ENCODE assay signal across 8 cellular contexts in genomic region chr12:109518820-109519665, GRCh38. TPM values are rescaled to one million over a fixed set of nuclear protein-coding genes. Genes with fewer than 3 reads are reported as not detected.
A peak's percentile ranks its signal among the peaks of the same experiment; 100 is the strongest.
DNase-seq lines count a peak whose midpoint lies in the region; ATAC-seq, FAIRE-seq and TF ChIP-seq lines count a peak whose summit lies in the region.

No MANE protein-coding gene starts in this region.

- no peaks in the 10 kb centered on the region for H3K9me3 ChIP-seq in pancreas
- no peaks in the 10 kb centered on the region for H3K9me3 ChIP-seq in tibial nerve

- WGBS in pancreas, 2 donors: 67 to 68% methylated on average over 11 of the region's 11 CpGs
- WGBS in tibial nerve, 2 donors: 53 to 60% methylated on average over 11 of the region's 11 CpGs

- H3K36me3 ChIP-seq in pancreas (peaks cover 0 to 42% (median 23%) of the 10 kb centered on the region in 3 donors), tibial nerve (peaks cover 0 to 99% (median 30%) of the 10 kb centered on the region in 3 donors)

- H3K27ac ChIP-seq in pancreas (peak overlapping the region in 1 of 4 donors; percentile 14), tibial nerve (peak overlapping the region in 1 of 4 donors; percentile 18)

- peak; percentile 75 for TF ChIP-seq RAD21 in Ishikawa (IDR thresholded peaks at IDR 0.05; ENCODE audit: low read depth)

- H3K27me3 ChIP-seq in pancreas: no peaks in the 10 kb centered on the region
- no peaks in the 10 kb centered on the region for H3K27me3 ChIP-seq in tibial nerve

- peak; percentile 77 for DNase-seq in D341Med (ENCODE audit: low spot score)
- peak; percentile 65 for DNase-seq in RPMI8226
- peak in 3 of 4 experiments; percentile 27 to 36 (median 28) for DNase-seq in activated naive CD4-positive, alpha-beta T cell (lab: John Stamatoyannopoulos, UW)
- DNase-seq in globus pallidus (ENCODE audit: low spot score): peak; percentile 79
- peak in 5 of 6 donors; percentile 27 to 74 (median 46) for DNase-seq in pancreas
- peak; percentile 46 to 64 for DNase-seq in tibial nerve (ENCODE audit: low spot score in 2 of 2)

- TF ChIP-seq EP300 in Ishikawa (IDR thresholded peaks at IDR 0.05; ENCODE audit: borderline replicate concordance) (no peak), tibial nerve (IDR thresholded peaks at IDR 0.05) (peak in 1 of 2 donors; percentile 18)

- H3K4me1 ChIP-seq in pancreas (no peaks in the 10 kb centered on the region), tibial nerve (no peaks in the 10 kb centered on the region)

- peak; percentile 55 to 77 (median 60) for TF ChIP-seq CTCF in pancreas (IDR thresholded peaks at IDR 0.05)
- peak; percentile 53 to 65 (median 63) for TF ChIP-seq CTCF in tibial nerve (IDR thresholded peaks at IDR 0.05)

- TF ChIP-seq POLR2A in tibial nerve (IDR thresholded peaks at IDR 0.05): no peak

- ATAC-seq in pancreas: peak in 3 of 4 donors; percentile 81 to 87 (median 86)
- ATAC-seq in GM19395 (IDR thresholded peaks at IDR 0.05; ENCODE audit: unreplicated experiment): no peak

- H3K4me3 ChIP-seq in pancreas (no peak overlapping the region), tibial nerve (no peak overlapping the region)

- FAIRE-seq in pancreas (lab: Jason Lieb, UNC): no peak

- intact Hi-C loops in pancreas (cut with DNase I): loop anchor here in 2 of 3 donors (5.0 to 10.0 kb wide), 2 partner anchors 258 to 266 kb away; no protein-coding TSS in a partner anchor

TF ChIP-seq in Ishikawa, 13 proteins besides CTCF, POLR2A, EP300 and RAD21:
- no peak for TF ChIP-seq MAX (IDR thresholded peaks at IDR 0.05)
- TF ChIP-seq ZBTB7A (IDR thresholded peaks at IDR 0.05; ENCODE audit: low read depth): no peak
- TF ChIP-seq TEAD4 (IDR thresholded peaks at IDR 0.05): no peak
- TF ChIP-seq FOXM1 (IDR thresholded peaks at IDR 0.05; ENCODE audit: borderline replicate concordance, low read depth): no peak
- TF ChIP-seq YY1 (IDR thresholded peaks at IDR 0.05; ENCODE audit: low read depth): no peak
- no peak for TF ChIP-seq TAF1 (IDR thresholded peaks at IDR 0.05; ENCODE audit: low read depth)
- no peak for TF ChIP-seq CREB1 (IDR thresholded peaks at IDR 0.05; ENCODE audit: low read depth)
- no peak for TF ChIP-seq EGR1 (IDR thresholded peaks at IDR 0.05)
- TF ChIP-seq TCF12 (IDR thresholded peaks at IDR 0.05; ENCODE audit: low read depth): no peak
- TF ChIP-seq NFIC (IDR thresholded peaks at IDR 0.05): no peak
- TF ChIP-seq CEBPB (IDR thresholded peaks at IDR 0.05): no peak

RNA-seq across cellular contexts. Expression of gene UBE3B, which starts 41.6 kb away (rescaled TPM):
- total RNA-seq in pancreas (10 to 100 TPM; 10.9 to 25.6 (median 15.1) TPM), tibial nerve (10 to 100 TPM; 51.0 to 93.5 (median 78.9) TPM)
- polyA plus RNA-seq in pancreas: 10 to 100 TPM in 1 of 2 donors, 1 to 10 TPM in 1; 9.8 to 12.6 TPM

RNA-seq across cellular contexts. Expression of gene KCTD10, which starts 41.9 kb away (rescaled TPM):
- total RNA-seq in pancreas: 10 to 100 TPM in 4 of 6 donors, 1 to 10 TPM in 2; 6.7 to 16.7 (median 10.7) TPM
- polyA plus RNA-seq in pancreas: 10 to 100 TPM in 1 of 2 donors, 1 to 10 TPM in 1; 9.6 to 12.5 TPM
- 10 to 100 TPM; 58.6 to 77.7 (median 67.2) TPM for total RNA-seq in tibial nerve

RNA-seq across cellular contexts. Expression of gene MMAB, which starts 54.3 kb away (rescaled TPM):
- total RNA-seq in pancreas: 10 to 100 TPM; 15.6 to 26.1 (median 17.6) TPM
- 10 to 100 TPM; 33.2 to 40.6 TPM for polyA plus RNA-seq in pancreas
- 10 to 100 TPM; 27.3 to 80.4 (median 30.9) TPM for total RNA-seq in tibial nerve

RNA-seq across cellular contexts. Expression of gene MVK, which starts 54.6 kb away (rescaled TPM):
- total RNA-seq in pancreas (1 to 10 TPM; 5.8 to 8.6 (median 7.3) TPM), tibial nerve (10 to 100 TPM; 20.9 to 52.0 (median 30.5) TPM)
- 10 to 100 TPM; 13.3 to 15.9 TPM for polyA plus RNA-seq in pancreas

Comparison
In these comparisons a context has a peak if more than half of its experiments do, and no peak if none do; other contexts are left out.
1. DNase-seq: peak in every context shown above with its lines; median percentile 79 in globus pallidus; 77 in D341Med; 65 in RPMI8226; 55 in tibial nerve; 46 in pancreas; 28 in activated naive CD4-positive, alpha-beta T cell.